21 cellular contexts compared by ENCODE assay signal in the genomic region with DNA sequence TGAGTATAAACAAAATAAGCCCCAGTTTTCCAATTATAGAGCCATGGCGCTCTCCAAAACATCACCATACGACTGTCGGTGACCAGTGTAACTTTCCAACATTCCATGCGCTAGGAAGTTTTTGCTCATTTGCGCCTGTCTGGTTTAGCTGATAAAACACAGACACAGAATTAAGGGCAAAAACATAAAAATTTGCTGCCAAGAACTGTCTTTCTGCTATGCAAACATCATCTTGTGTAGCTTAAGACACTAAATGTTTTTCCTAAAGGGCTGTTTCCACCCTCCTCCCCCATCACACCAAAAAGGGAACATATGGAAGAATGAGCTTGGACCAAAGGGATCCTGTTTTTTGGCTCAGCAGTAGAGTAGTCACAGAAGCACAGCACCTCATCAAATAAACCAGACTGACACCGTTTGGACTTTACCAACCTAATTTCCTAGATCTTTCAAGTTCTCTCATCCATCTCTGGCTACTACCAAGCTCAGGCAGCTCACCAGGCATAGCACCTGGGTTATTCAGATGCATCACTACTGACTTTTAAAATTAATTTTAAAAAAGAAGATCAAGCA.
"Had no signal": no experiment of that assay in that cellular context is flagged by ENCODE, and none has a peak within 500 bp of the region (broad histone marks: within the 10 kb centered on the region; RNA-seq: fewer than 3 reads in every experiment).

No MANE protein-coding gene starts in this region.

- H3K9me3 ChIP-seq: breast epithelium, tibial nerve had no signal

- H3K27me3 ChIP-seq: breast epithelium, dorsolateral prefrontal cortex, tibial nerve had no signal

- H3K36me3 ChIP-seq: breast epithelium, tibial nerve had no signal

- DNase-seq: activated CD4-positive, alpha-beta T cell treated with anti-CD3 and anti-CD28 coated beads for 1 hour; activated CD4-positive, alpha-beta T cell treated with anti-CD3 and anti-CD28 coated beads, Interleukin-2, amount 50 U/mL, for 1 hour; activated CD8-positive, alpha-beta T cell treated with anti-CD3 and anti-CD28 coated beads for 36 hours; activated gamma-delta T cell treated with Interleukin-2 at 50 U/mL for 16 hours; activated T-cell treated with anti-CD3 and anti-CD28 coated beads, Interleukin-2, amount 50 U/mL, for 4 hours; effector memory CD8-positive, alpha-beta T cell; naive thymus-derived CD8-positive, alpha-beta T cell; posterior cingulate gyrus; right cardiac atrium; stimulated activated CD4-positive, alpha-beta T cell treated with anti-CD3 and anti-CD28 coated beads, Interleukin-15, amount 100 ng/mL, for 24 hours; stimulated activated CD4-positive, alpha-beta T cell treated with anti-CD3 and anti-CD28 coated beads, Interleukin-2, amount 100 ng/mL, for 24 hours; stimulated activated naive B cell treated with anti-CD40 and anti-IgM and Interleukin-4, amounts not matched to agents 10 μg/mL and 1 μg/mL and 100 μg/mL, for 72 hours; T-helper 2 cell had no signal

- ATAC-seq: activated CD8-positive, alpha-beta T cell treated with anti-CD3 and anti-CD28 coated beads for 36 hours; activated naive CD4-positive, alpha-beta T cell treated with anti-CD3 and anti-CD28 coated beads, Interleukin-2, amount 50 U/mL, for 72 hours; activated T-cell treated with anti-CD3 and anti-CD28 coated beads, Interleukin-2, amount 50 U/mL, for 4 hours; activated T-helper 17 cell treated with anti-CD3 and anti-CD28 coated beads, Interleukin-2, amount 50 U/mL, for 72 hours; effector memory CD8-positive, alpha-beta T cell; esophagus mucosa; naive thymus-derived CD8-positive, alpha-beta T cell; right cardiac atrium; stimulated activated naive B cell treated with anti-CD40 and anti-IgM and Interleukin-4, amounts not matched to agents 10 μg/mL and 1 μg/mL and 100 μg/mL, for 72 hours; WTC11 had no signal

- H3K27ac ChIP-seq: tibial nerve had no signal

- H3K4me3 ChIP-seq: breast epithelium, coronary artery, dorsolateral prefrontal cortex, tibial nerve had no signal
